Comparison of ENCODE assay signal across 14 cellular contexts in genomic region chr19:17110599-17110966, GRCh38. TPM values are rescaled to one million over a fixed set of nuclear protein-coding genes. Genes with fewer than 3 reads are reported as not detected.
DNase-seq lines count a peak whose midpoint lies in the region; ATAC-seq, FAIRE-seq and TF ChIP-seq lines count a peak whose summit lies in the region.
"Had no signal": no experiment of that assay in that cellular context is flagged by ENCODE, and none has a peak within 500 bp of the region (broad histone marks: within the 10 kb centered on the region; RNA-seq: fewer than 3 reads in every experiment).

No MANE protein-coding gene starts in this region.

- H2BK5ac ChIP-seq in H1 (ENCODE audit: low read depth, low read length): no peak overlapping the region

- no peak overlapping the region for H2BK20ac ChIP-seq in H1 (ENCODE audit: low read length)

- no peak overlapping the region for H2BK120ac ChIP-seq in H1 (replicated peaks; ENCODE audit: low read depth, low read length)

- CTCF ChIA-PET in CD8-positive, alpha-beta T cell (lab: Charles Lee): interaction anchor here (0.7 to 1.4 kb wide), 3 partner anchors 15 to 173 kb away, joined by 3 to 4 read pairs (median 3); no protein-coding TSS in a partner anchor
- CTCF ChIA-PET in H1 (lab: Charles Lee; ENCODE audit: partially characterized antibody): interaction anchor here (0.5 to 1.6 kb wide), 5 partner anchors 11 to 526 kb away, joined by 3 to 6 read pairs (median 3); no protein-coding TSS in a partner anchor

- H3K79me2 ChIP-seq in OCI-LY1 (ENCODE audit: insufficient read depth, low read length) (no peaks in the 10 kb centered on the region), H1 (ENCODE audit: control insufficient read depth in 1 of 2, insufficient read depth in 2 of 2, low read length in 2 of 2) (no peaks in the 10 kb centered on the region)

- H3K4me3 Mint-ChIP-seq in CD8-positive, alpha-beta T cell: no peak overlapping the region
- no peak overlapping the region for H3K4me3 Mint-ChIP-seq in activated CD4-positive, alpha-beta T cell treated with anti-CD3 and anti-CD28 coated beads, Interleukin-2, amount 10 ng/mL, durations not matched to agents 24 days and 14 days
- H3K4me3 Mint-ChIP-seq: activated T-cell treated with anti-CD3 and anti-CD28 coated beads, Interleukin-2, amount 50 U/mL, for 72 hours had no signal

- TF ChIP-seq POLR2A in H1 (IDR thresholded peaks at IDR 0.05; ENCODE audit: control extremely low read depth in 1 of 2, low read depth in 2 of 2, low read length in 2 of 2): no peak

- H3K4ac ChIP-seq in H1 (replicated peaks; ENCODE audit: insufficient read length, low read depth, low read length): no peak overlapping the region

- no peak overlapping the region for H3K23ac ChIP-seq in H1 (ENCODE audit: insufficient read length)

- H2AK5ac ChIP-seq in H1 (ENCODE audit: low read depth, low read length): peak overlapping the region; percentile 4; the same call in 1 of the 2 replicates

- H3K9ac ChIP-seq in OCI-LY1 (ENCODE audit: low read length): no peak overlapping the region
- H3K9ac ChIP-seq in H1 (replicated peaks in 1 of 4; ENCODE audit: extremely low read depth in 1 of 4, low read depth in 3 of 4, low read length in 3 of 4): no peak overlapping the region
- H3K9ac ChIP-seq: SK-N-SH had no signal

- intact Hi-C loops in CD8-positive, alpha-beta T cell (cut with DNase I, micrococcal nuclease): no loop called here
- intact Hi-C loops in psoas muscle (cut with DNase I): no loop called here
- intact Hi-C loops in activated CD4-positive, alpha-beta T cell treated with anti-CD3 and anti-CD28 coated beads, Interleukin-2, amount 10 ng/mL, durations not matched to agents 24 days and 14 days (cut with micrococcal nuclease): loop anchor here (2.0 kb wide), 1 partner anchor 14 kb away; no protein-coding TSS in a partner anchor

- no peak for TF ChIP-seq EP300 in H1 (IDR thresholded peaks at IDR 0.05; ENCODE audit: borderline replicate concordance in 1 of 2, low read depth in 2 of 2, low read length in 2 of 2)

- no peak for ATAC-seq in CD8-positive, alpha-beta T cell
- no peak for ATAC-seq in psoas muscle

- no peak overlapping the region for H2BK15ac ChIP-seq in H1 (ENCODE audit: low read length)

- TF ChIP-seq RAD21 in H1 (IDR thresholded peaks at IDR 0.05 in 1 of 2, conservative IDR thresholded peaks at IDR 0.05 in 1 of 2; ENCODE audit: low read depth in 2 of 2, low read length in 2 of 2): no peak

- H4K20me1 ChIP-seq in OCI-LY1 (ENCODE audit: insufficient read depth, low read length) (no peaks in the 10 kb centered on the region), H1 (replicated peaks in 1 of 2; ENCODE audit: control insufficient read depth in 1 of 2, insufficient read depth in 2 of 2, low read length in 2 of 2) (peaks cover 8 to 15% of the 10 kb centered on the region in 2 experiments)

- H3K27ac ChIP-seq in CD8-positive, alpha-beta T cell (ENCODE audit: low read depth, low read length): no peak overlapping the region
- H3K27ac ChIP-seq in OCI-LY1 (ENCODE audit: low read depth, low read length, poor library complexity, severe bottlenecking) (peak overlapping the region; percentile 62), H1 (ENCODE audit: low read depth, low read length) (no peak overlapping the region), psoas muscle (peak overlapping the region; percentile 9)

- POLR2A ChIA-PET in CD8-positive, alpha-beta T cell (lab: Charles Lee): no interaction called here
- POLR2A ChIA-PET in H1 (lab: Charles Lee; ENCODE audit: partially characterized antibody): interaction anchor here (0.7 to 1.0 kb wide), 2 partner anchors 20 to 179 kb away, joined by 3 read pairs; no protein-coding TSS in a partner anchor

- H3K36me3 ChIP-seq in CD8-positive, alpha-beta T cell (ENCODE audit: insufficient read depth, low read length): peaks cover 10% of the 10 kb centered on the region
- H3K36me3 ChIP-seq in OCI-LY1 (ENCODE audit: insufficient read depth, low read length) (peaks cover 70% of the 10 kb centered on the region), H1 (ENCODE audit: control insufficient read depth in 2 of 4, insufficient read depth in 4 of 4, low read length in 3 of 4) (no peaks in the 10 kb centered on the region), psoas muscle (ENCODE audit: insufficient read depth in 1 of 2, low read depth in 1 of 2) (no peaks in the 10 kb centered on the region)

- H3K27me3 ChIP-seq in CD8-positive, alpha-beta T cell (ENCODE audit: insufficient read depth, low read length): no peaks in the 10 kb centered on the region
- H3K27me3 ChIP-seq in OCI-LY1 (ENCODE audit: insufficient read depth, low read length) (no peaks in the 10 kb centered on the region), H1 (replicated peaks in 1 of 4; ENCODE audit: control insufficient read depth in 3 of 4, extremely low read depth in 1 of 4, insufficient read depth in 3 of 4, low read length in 3 of 4) (no peaks in the 10 kb centered on the region), psoas muscle (ENCODE audit: insufficient read depth in 3 of 3, low read length in 2 of 3) (no peaks in the 10 kb centered on the region)

- DNase-seq in CD8-positive, alpha-beta T cell: no peak
- DNase-seq in H1 (ENCODE audit: low read depth in 1 of 2, low spot score in 2 of 2) (no peak), psoas muscle (no peak), NCI-H1048 (lab: John Stamatoyannopoulos, UW) (no peak), NCI-H82 treated with DMSO at 0.1 percent for 48 hours (lab: John Stamatoyannopoulos, UW; ENCODE audit: unreplicated experiment) (no peak)
- no peak for DNase-seq in activated CD4-positive, alpha-beta T cell treated with anti-CD3 and anti-CD28 coated beads, Interleukin-2, amount 10 ng/mL, durations not matched to agents 24 days and 14 days
- no peak for DNase-seq in stimulated activated CD8-positive, alpha-beta memory T cell treated with anti-CD3 and anti-CD28 coated beads, Interleukin-4, amount 100 ng/mL, for 48 hours
- DNase-seq: mammary epithelial cell, NCI-H1694, NCI-H82, SK-N-SH had no signal

- H3K9me3 Mint-ChIP-seq in CD8-positive, alpha-beta T cell: no peaks in the 10 kb centered on the region
- no peaks in the 10 kb centered on the region for H3K9me3 Mint-ChIP-seq in activated CD4-positive, alpha-beta T cell treated with anti-CD3 and anti-CD28 coated beads, Interleukin-2, amount 10 ng/mL, durations not matched to agents 24 days and 14 days
- H3K9me3 Mint-ChIP-seq: activated T-cell treated with anti-CD3 and anti-CD28 coated beads, Interleukin-2, amount 50 U/mL, for 72 hours had no signal

- H3K14ac ChIP-seq in H1 (ENCODE audit: insufficient read length): no peak overlapping the region

- peaks cover 71% of the 10 kb centered on the region for H3K36me3 Mint-ChIP-seq in CD8-positive, alpha-beta T cell
- H3K36me3 Mint-ChIP-seq in activated CD4-positive, alpha-beta T cell treated with anti-CD3 and anti-CD28 coated beads, Interleukin-2, amount 10 ng/mL, durations not matched to agents 24 days and 14 days (ENCODE audit: low read depth): peaks cover 45% of the 10 kb centered on the region

- whole genome bisulfite sequencing in H1 (ENCODE audit: extremely low coverage in 1 of 2, insufficient coverage in 1 of 2, insufficient read length in 1 of 2, insufficient replicate concordance in 2 of 2, low coverage in 1 of 2, low lambda C conversion rate in 2 of 2, missing lambda C conversion rate in 1 of 2), 2 experiments: 90% methylated on average over 10 of the region's 10 CpGs; no CpG with 5 or more reads in 1 of the 2 experiments
- 89 to 95% (median 94%) methylated on average over 10 of the region's 10 CpGs for WGBS in psoas muscle, 3 donors

- H3K27me3 Mint-ChIP-seq in CD8-positive, alpha-beta T cell (ENCODE audit: low read depth): no peaks in the 10 kb centered on the region
- H3K27me3 Mint-ChIP-seq in activated CD4-positive, alpha-beta T cell treated with anti-CD3 and anti-CD28 coated beads, Interleukin-2, amount 10 ng/mL, durations not matched to agents 24 days and 14 days: no peaks in the 10 kb centered on the region

- H3K56ac ChIP-seq in H1 (replicated peaks; ENCODE audit: insufficient read length, low read depth, low read length): no peak overlapping the region

- H3K4me2 ChIP-seq in OCI-LY1 (ENCODE audit: low read length): no peak overlapping the region
- H3K4me2 ChIP-seq in H1 (ENCODE audit: insufficient read depth in 1 of 2, low read depth in 2 of 2, low read length in 2 of 2): no peak overlapping the region
- H3K4me2 ChIP-seq: SK-N-SH had no signal

- peaks cover 52% of the 10 kb centered on the region for H3K4me1 Mint-ChIP-seq in CD8-positive, alpha-beta T cell (ENCODE audit: low read depth)
- peaks cover 30% of the 10 kb centered on the region for H3K4me1 Mint-ChIP-seq in activated CD4-positive, alpha-beta T cell treated with anti-CD3 and anti-CD28 coated beads, Interleukin-2, amount 10 ng/mL, durations not matched to agents 24 days and 14 days

- no peaks in the 10 kb centered on the region for H3K9me2 ChIP-seq in OCI-LY1 (ENCODE audit: low read depth, low read length)
- H3K9me2 ChIP-seq: SK-N-SH had no signal

- H3K18ac ChIP-seq in H1 (ENCODE audit: extremely low read depth, low read length): no peak overlapping the region

- peaks cover 20% of the 10 kb centered on the region for H3K4me1 ChIP-seq in CD8-positive, alpha-beta T cell (ENCODE audit: insufficient read depth, low read length)
- H3K4me1 ChIP-seq in OCI-LY1 (ENCODE audit: insufficient read depth, low read length, severe bottlenecking) (peaks cover 46% of the 10 kb centered on the region), H1 (replicated peaks in 1 of 4; ENCODE audit: control insufficient read depth in 3 of 4, insufficient read depth in 4 of 4, low read length in 3 of 4) (peaks cover 5 to 16% (median 13%) of the 10 kb centered on the region in 4 experiments), psoas muscle (peaks cover 10% of the 10 kb centered on the region)

- H3K27ac Mint-ChIP-seq in CD8-positive, alpha-beta T cell: peak overlapping the region; percentile 81
- no peak overlapping the region for H3K27ac Mint-ChIP-seq in activated CD4-positive, alpha-beta T cell treated with anti-CD3 and anti-CD28 coated beads, Interleukin-2, amount 10 ng/mL, durations not matched to agents 24 days and 14 days
- H3K27ac Mint-ChIP-seq: activated T-cell treated with anti-CD3 and anti-CD28 coated beads, Interleukin-2, amount 50 U/mL, for 72 hours had no signal

- H2AFZ ChIP-seq in OCI-LY1 (ENCODE audit: low read length): no peak overlapping the region
- H2AFZ ChIP-seq in H1 (ENCODE audit: low read length): no peak overlapping the region

- TF ChIP-seq CTCF in CD8-positive, alpha-beta T cell (IDR thresholded peaks at IDR 0.05): no peak
- TF ChIP-seq CTCF in OCI-LY1 (IDR thresholded peaks at IDR 0.05; ENCODE audit: low read length) (no peak), H1 (IDR thresholded peaks at IDR 0.05; ENCODE audit: control extremely low read depth in 1 of 3, insufficient read depth in 1 of 3, low read depth in 1 of 3, low read length in 3 of 3) (no peak), psoas muscle (IDR thresholded peaks at IDR 0.05) (no peak)

- H3K79me1 ChIP-seq in H1 (ENCODE audit: low read depth, low read length): peaks cover 2% of the 10 kb centered on the region; the same call in 1 of the 2 replicates

- no peak for FAIRE-seq in H1 (lab: Jason Lieb, UNC)
- FAIRE-seq: endothelial cell of umbilical vein had no signal

- H3K23me2 ChIP-seq in H1 (ENCODE audit: low read depth, low read length): peaks cover 2% of the 10 kb centered on the region; the same call in 1 of the 2 replicates

- no peaks in the 10 kb centered on the region for H3F3A ChIP-seq in OCI-LY1 (ENCODE audit: insufficient read depth, low read length)

- H4K91ac ChIP-seq in H1 (replicated peaks; ENCODE audit: insufficient read length, low read length): no peak overlapping the region

- no peak overlapping the region; the same call in 1 of the 2 replicates for H4K8ac ChIP-seq in H1 (ENCODE audit: extremely low read depth, insufficient read depth, low read length)

- H2BK12ac ChIP-seq in H1 (ENCODE audit: low read depth, low read length): no peak overlapping the region

- no peak overlapping the region for H3K4me3 ChIP-seq in CD8-positive, alpha-beta T cell (ENCODE audit: low read depth, low read length)
- H3K4me3 ChIP-seq in OCI-LY1 (ENCODE audit: low read depth, low read length, poor library complexity, severe bottlenecking) (no peak overlapping the region), H1 (ENCODE audit: extremely low read depth in 1 of 4, insufficient read depth in 2 of 4, low read depth in 3 of 4, low read length in 4 of 4) (no peak overlapping the region), psoas muscle (no peak overlapping the region)

- H4K5ac ChIP-seq in H1 (ENCODE audit: insufficient read length, low read depth, low read length): no peak overlapping the region

- no peaks in the 10 kb centered on the region for H3K9me3 ChIP-seq in CD8-positive, alpha-beta T cell (ENCODE audit: low read length)
- H3K9me3 ChIP-seq in OCI-LY1 (ENCODE audit: low read length) (no peaks in the 10 kb centered on the region), H1 (ENCODE audit: insufficient read depth in 2 of 2, low read depth in 1 of 2, low read length in 1 of 2) (no peaks in the 10 kb centered on the region), psoas muscle (no peaks in the 10 kb centered on the region)
- H3K9me3 ChIP-seq: SK-N-SH had no signal

RNA-seq across cellular contexts. Expression of gene MYO9B, which starts 35.0 kb away (rescaled TPM):
- total RNA-seq in CD8-positive, alpha-beta T cell: 100 to 1,000 TPM; 221 to 238 TPM
- total RNA-seq in H1 (2021; fragmentation: NEBNext Ultra II Directional; extraction: Animal tissue kit (Norgen Biotek cat#: 25700)): 76.8 and 77.1 TPM in 2 replicates
- polyA plus RNA-seq in H1 (2011; rRNA removed): 27.6 and 40.0 TPM in 2 replicates
- polyA plus RNA-seq in H1 (2011; cell fraction: cytosol; rRNA removed): 26.7 TPM
- polyA plus RNA-seq in H1 (2011; cell fraction: nucleus; rRNA removed): 102 TPM
- 43.2 to 61.2 TPM (median 54.2 TPM) in 4 replicates for polyA plus RNA-seq in H1 (2012, experiment 1 of 2)
- polyA plus RNA-seq in H1 (2012, experiment 2 of 2): 37.9 TPM
- polyA plus RNA-seq in H1 (2013, experiment 1 of 2): 33.9 TPM
- polyA plus RNA-seq in H1 (2013, experiment 2 of 2): 30.2 TPM
- polyA minus RNA-seq in H1 (2011; rRNA and poly(A)+ RNA removed): 51.3 and 52.3 TPM in 2 replicates
- 53.7 TPM for polyA minus RNA-seq in H1 (2011; cell fraction: cytosol; rRNA and poly(A)+ RNA removed)
- 45.4 TPM for polyA minus RNA-seq in H1 (2011; cell fraction: nucleus; rRNA and poly(A)+ RNA removed)
- total RNA-seq in psoas muscle: 10 to 100 TPM; 13.8 to 16.4 (median 14.5) TPM
- polyA plus RNA-seq in psoas muscle: 10 to 100 TPM in 2 of 3 donors, 1 to 10 TPM in 1; 9.0 to 23.7 (median 18.9) TPM
- 120 TPM in 2 replicates for total RNA-seq in activated CD4-positive, alpha-beta T cell treated with anti-CD3 and anti-CD28 coated beads, Interleukin-2, amount 10 ng/mL, durations not matched to agents 24 days and 14 days

RNA-seq across cellular contexts. Expression of gene HAUS8, which starts 35.3 kb away (rescaled TPM):
- 10 to 100 TPM; 29.3 to 33.9 TPM for total RNA-seq in CD8-positive, alpha-beta T cell
- total RNA-seq in H1 (2021; fragmentation: NEBNext Ultra II Directional; extraction: Animal tissue kit (Norgen Biotek cat#: 25700)): 23.2 and 23.5 TPM in 2 replicates
- 18.4 and 18.9 TPM in 2 replicates for polyA plus RNA-seq in H1 (2011; rRNA removed)
- polyA plus RNA-seq in H1 (2011; cell fraction: cytosol; rRNA removed): 20.5 TPM
- polyA plus RNA-seq in H1 (2011; cell fraction: nucleus; rRNA removed): 27.7 TPM
- 19.8 to 25.4 TPM (median 24.1 TPM) in 4 replicates for polyA plus RNA-seq in H1 (2012, experiment 1 of 2)
- 10.9 TPM for polyA plus RNA-seq in H1 (2012, experiment 2 of 2)
- 23.0 TPM for polyA plus RNA-seq in H1 (2013, experiment 1 of 2)
- polyA plus RNA-seq in H1 (2013, experiment 2 of 2): 24.3 TPM
- 9.2 and 17.3 TPM in 2 replicates for polyA minus RNA-seq in H1 (2011; rRNA and poly(A)+ RNA removed)
- polyA minus RNA-seq in H1 (2011; cell fraction: cytosol; rRNA and poly(A)+ RNA removed): 8.3 TPM
- 11.8 TPM for polyA minus RNA-seq in H1 (2011; cell fraction: nucleus; rRNA and poly(A)+ RNA removed)
- 1 to 10 TPM; 1.8 to 5.9 (median 3.6) TPM for total RNA-seq in psoas muscle
- 1 to 10 TPM; 4.2 to 5.7 (median 5.0) TPM for polyA plus RNA-seq in psoas muscle
- total RNA-seq in activated CD4-positive, alpha-beta T cell treated with anti-CD3 and anti-CD28 coated beads, Interleukin-2, amount 10 ng/mL, durations not matched to agents 24 days and 14 days: 32.5 and 35.0 TPM in 2 replicates

Comparison
In these comparisons a context has a peak if more than half of its experiments do, and no peak if none do; other contexts are left out.
1. H3K27ac ChIP-seq: peak in OCI-LY1 (single experiment) and psoas muscle (single experiment); none in CD8-positive, alpha-beta T cell (single experiment) and H1 (single experiment).